In genomic region chr10:105192146-105192545, GRCh38 we compare ENCODE assay signal across 22 cellular contexts.
"Had no signal": no experiment of that assay in that cellular context is flagged by ENCODE, and none has a peak within 500 bp of the region (broad histone marks: within the 10 kb centered on the region; RNA-seq: fewer than 3 reads in every experiment).

No MANE protein-coding gene starts in this region.

- H3K4me1 ChIP-seq: esophagus squamous epithelium, gastrocnemius medialis, heart right ventricle, left lung, lower lobe of right lung had no signal

- DNase-seq: dermis blood vessel endothelial cell; dorsolateral prefrontal cortex; effector CD4-positive, alpha-beta T cell; effector memory CD4-positive, alpha-beta T cell; erythroblast; esophagus squamous epithelium; foreskin fibroblast; foreskin melanocyte; gastrocnemius medialis; glutamatergic neuron; head of caudate nucleus; heart right ventricle; hippocampal formation; left cardiac atrium; left lung; left ventricle myocardium superior; lower lobe of right lung; mesendoderm; midbrain had no signal

- H3K27me3 Mint-ChIP-seq: memory B cell had no signal

- H3K9me3 ChIP-seq: esophagus squamous epithelium, gastrocnemius medialis, heart right ventricle, left lung, lower lobe of right lung had no signal

- H3K4me3 ChIP-seq: coronary artery, dorsolateral prefrontal cortex, esophagus squamous epithelium, gastrocnemius medialis, heart right ventricle, left lung, lower lobe of right lung had no signal

- H3K36me3 ChIP-seq: esophagus squamous epithelium, gastrocnemius medialis, heart right ventricle, left lung, lower lobe of right lung had no signal

- H3K27ac Mint-ChIP-seq: memory B cell had no signal

- H3K4me1 Mint-ChIP-seq: memory B cell had no signal

- H3K4me3 Mint-ChIP-seq: memory B cell had no signal

- H3K27ac ChIP-seq: coronary artery, dorsolateral prefrontal cortex, epithelial cell of prostate, esophagus squamous epithelium, gastrocnemius medialis, heart right ventricle, left lung, lower lobe of right lung had no signal

- H3K36me3 Mint-ChIP-seq: memory B cell had no signal

- H3K27me3 ChIP-seq: dorsolateral prefrontal cortex, esophagus squamous epithelium, gastrocnemius medialis, left lung had no signal
